12 cellular contexts compared by ENCODE assay signal in the genomic region with DNA sequence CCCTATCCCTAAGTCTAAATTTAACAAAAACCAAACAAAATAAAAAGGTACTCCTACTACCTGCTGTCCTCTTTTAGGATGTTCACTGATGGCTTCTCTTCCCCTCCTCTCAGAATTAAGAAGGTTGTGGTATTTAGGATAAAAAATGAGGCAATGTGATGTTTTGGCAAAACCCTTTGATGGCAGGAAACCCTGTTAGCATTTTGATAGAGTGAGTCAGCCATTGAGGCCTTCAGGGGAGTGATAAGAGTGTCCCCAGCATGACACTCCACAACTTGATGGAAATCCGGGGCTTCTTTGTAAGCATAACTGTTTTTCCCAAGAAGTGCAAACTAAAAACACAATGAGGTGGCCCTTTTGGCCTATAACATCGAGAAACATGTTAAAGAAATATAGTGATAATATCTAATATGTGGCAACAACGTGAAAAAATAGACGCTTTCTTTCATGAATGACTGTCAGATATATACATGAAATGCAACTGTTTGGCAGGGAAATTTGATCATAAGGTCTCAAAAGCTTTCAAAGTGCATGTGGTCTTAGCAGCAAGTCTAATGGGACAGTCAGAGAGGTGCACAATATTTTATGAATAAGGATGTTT. TPM values are rescaled to one million over a fixed set of nuclear protein-coding genes. Genes with fewer than 3 reads are reported as not detected.
DNase-seq lines count a peak whose midpoint lies in the region; ATAC-seq and TF ChIP-seq lines count a peak whose summit lies in the region.
"Had no signal": no experiment of that assay in that cellular context is flagged by ENCODE, and none has a peak within 500 bp of the region (broad histone marks: within the 10 kb centered on the region; RNA-seq: fewer than 3 reads in every experiment).

No MANE protein-coding gene starts in this region.

- no peaks in the 10 kb centered on the region for H3K27me3 ChIP-seq in SK-N-SH (ENCODE audit: insufficient read depth)
- H3K27me3 ChIP-seq in GM23338 (ENCODE audit: insufficient read depth) = no peaks in the 10 kb centered on the region

- DNase-seq in activated T-cell treated with anti-CD3 and anti-CD28 coated beads, Interleukin-2, amount 50 U/mL, for 24 hours = no peak
- DNase-seq in activated T-cell treated with anti-CD3 and anti-CD28 coated beads, Interleukin-2, amount 50 U/mL, for 1 hour = no peak
- DNase-seq in SK-N-SH (no peak), chondrocyte (ENCODE audit: low spot score) (no peak), GM23338 (ENCODE audit: low spot score) (no peak), osteocyte (ENCODE audit: extremely low spot score, unreplicated experiment) (no peak), DMS53 treated with DMSO at 0.1 percent for 48 hours (lab: John Stamatoyannopoulos, UW; ENCODE audit: unreplicated experiment) (no peak)
- DNase-seq in stimulated activated effector memory CD8-positive, alpha-beta T cell treated with anti-CD3 and anti-CD28 coated beads, Interleukin-12 subunit alpha, Interleukin-12 subunit beta, amount 100 ng/mL, for 72 hours (ENCODE audit: low spot score in 2 of 2) = no peak
- DNase-seq: NCI-H1694; retina; stimulated activated CD8-positive, alpha-beta memory T cell treated with anti-CD3 and anti-CD28 coated beads, Interleukin-4, amount 100 ng/mL, for 48 hours had no signal

- peak overlapping the region; percentile 58 for H3K27ac Mint-ChIP-seq in activated T-cell treated with anti-CD3 and anti-CD28 coated beads, Interleukin-2, amount 50 U/mL, for 24 hours
- H3K27ac Mint-ChIP-seq in chondrocyte (ENCODE audit: unreplicated experiment) (peak overlapping the region; percentile 9), GM23338 (no peak overlapping the region), osteocyte (ENCODE audit: unreplicated experiment) (no peak overlapping the region)
- H3K27ac Mint-ChIP-seq in stimulated activated effector memory CD8-positive, alpha-beta T cell treated with anti-CD3 and anti-CD28 coated beads, Interleukin-12 subunit alpha, Interleukin-12 subunit beta, amount 100 ng/mL, for 72 hours = peak overlapping the region; percentile 41

- no peaks in the 10 kb centered on the region for H4K20me1 ChIP-seq in SK-N-SH (ENCODE audit: insufficient read depth)
- no peaks in the 10 kb centered on the region for H4K20me1 ChIP-seq in GM23338 (replicated peaks; ENCODE audit: insufficient read depth)

- H3K9me3 Mint-ChIP-seq in activated T-cell treated with anti-CD3 and anti-CD28 coated beads, Interleukin-2, amount 50 U/mL, for 24 hours = no peaks in the 10 kb centered on the region
- no peaks in the 10 kb centered on the region for H3K9me3 Mint-ChIP-seq in chondrocyte (ENCODE audit: low read depth)
- H3K9me3 Mint-ChIP-seq in stimulated activated effector memory CD8-positive, alpha-beta T cell treated with anti-CD3 and anti-CD28 coated beads, Interleukin-12 subunit alpha, Interleukin-12 subunit beta, amount 100 ng/mL, for 72 hours = no peaks in the 10 kb centered on the region
- H3K9me3 Mint-ChIP-seq in GM23338 = no peaks in the 10 kb centered on the region
- no peaks in the 10 kb centered on the region for H3K9me3 Mint-ChIP-seq in osteocyte (ENCODE audit: unreplicated experiment)

- H3K4me2 ChIP-seq in SK-N-SH = no peak overlapping the region
- H3K4me2 ChIP-seq in GM23338 = no peak overlapping the region

- H3K36me3 ChIP-seq in SK-N-SH (replicated peaks in 1 of 2; ENCODE audit: control insufficient read depth in 1 of 2, insufficient read depth in 2 of 2, low read length in 1 of 2) (no peaks in the 10 kb centered on the region), GM23338 (ENCODE audit: insufficient read depth) (no peaks in the 10 kb centered on the region)

- POLR2A ChIA-PET in SK-N-SH (lab: Yijun Ruan, JAX) = no interaction called here

- H3F3A ChIP-seq in SK-N-SH (replicated peaks; ENCODE audit: insufficient read depth) (peaks cover 20% of the 10 kb centered on the region), GM23338 (replicated peaks; ENCODE audit: low read depth) (no peaks in the 10 kb centered on the region)

- peaks cover 3 to 21% of the 10 kb centered on the region in 2 experiments; a peak in 3 of 4 replicates for H3K4me1 ChIP-seq in SK-N-SH (ENCODE audit: control insufficient read depth in 1 of 2, insufficient read depth in 2 of 2, low read depth in 1 of 2, low read length in 1 of 2)
- peaks cover 5% of the 10 kb centered on the region; the same call in 1 of the 2 replicates for H3K4me1 ChIP-seq in GM23338 (ENCODE audit: insufficient read depth)

- no peaks in the 10 kb centered on the region for H3K36me3 Mint-ChIP-seq in activated T-cell treated with anti-CD3 and anti-CD28 coated beads, Interleukin-2, amount 50 U/mL, for 24 hours (ENCODE audit: low read depth)
- no peaks in the 10 kb centered on the region for H3K36me3 Mint-ChIP-seq in chondrocyte (ENCODE audit: low read depth)
- H3K36me3 Mint-ChIP-seq in stimulated activated effector memory CD8-positive, alpha-beta T cell treated with anti-CD3 and anti-CD28 coated beads, Interleukin-12 subunit alpha, Interleukin-12 subunit beta, amount 100 ng/mL, for 72 hours = no peaks in the 10 kb centered on the region
- H3K36me3 Mint-ChIP-seq in GM23338 (ENCODE audit: low read depth) = no peaks in the 10 kb centered on the region
- no peaks in the 10 kb centered on the region for H3K36me3 Mint-ChIP-seq in osteocyte (ENCODE audit: unreplicated experiment)

- H3K4me3 ChIP-seq in SK-N-SH (ENCODE audit: low read depth in 2 of 2, low read length in 1 of 2) (no peak overlapping the region), GM23338 (no peak overlapping the region)

- 51% methylated on average over 4 of the region's 4 CpGs for WGBS in SK-N-SH (ENCODE audit: low lambda C conversion rate)

- no peak overlapping the region for H3K9ac ChIP-seq in SK-N-SH

- CTCF ChIA-PET in SK-N-SH (lab: Yijun Ruan, JAX) = no interaction called here

- H3K4me3 Mint-ChIP-seq in activated T-cell treated with anti-CD3 and anti-CD28 coated beads, Interleukin-2, amount 50 U/mL, for 24 hours = no peak overlapping the region
- H3K4me3 Mint-ChIP-seq in chondrocyte (ENCODE audit: unreplicated experiment) (no peak overlapping the region), GM23338 (no peak overlapping the region), osteocyte (ENCODE audit: unreplicated experiment) (no peak overlapping the region)
- H3K4me3 Mint-ChIP-seq in stimulated activated effector memory CD8-positive, alpha-beta T cell treated with anti-CD3 and anti-CD28 coated beads, Interleukin-12 subunit alpha, Interleukin-12 subunit beta, amount 100 ng/mL, for 72 hours = no peak overlapping the region

- ATAC-seq in stimulated activated effector memory CD8-positive, alpha-beta T cell treated with anti-CD3 and anti-CD28 coated beads, Interleukin-12 subunit alpha, Interleukin-12 subunit beta, amount 100 ng/mL, for 72 hours = no peak
- ATAC-seq in GM23338 = no peak
- ATAC-seq: Right ventricle myocardium inferior had no signal

- TF ChIP-seq RAD21 in SK-N-SH (IDR thresholded peaks at IDR 0.05; ENCODE audit: low read length) = no peak

- TF ChIP-seq CTCF in SK-N-SH (IDR thresholded peaks at IDR 0.05) (no peak), chondrocyte (IDR thresholded peaks at IDR 0.05) (no peak), GM23338 (conservative IDR thresholded peaks at IDR 0.05; ENCODE audit: low read depth in 2 of 2) (no peak), osteocyte (IDR thresholded peaks at IDR 0.05) (no peak)

- peak in 1 of 2 experiments; percentile 39; a peak in 1 of 4 replicates for TF ChIP-seq EP300 in SK-N-SH (IDR thresholded peaks at IDR 0.05; ENCODE audit: borderline replicate concordance in 1 of 2, low read depth in 1 of 2, low read length in 1 of 2)

- no peaks in the 10 kb centered on the region for H3K9me3 ChIP-seq in SK-N-SH

- H3K27me3 Mint-ChIP-seq in activated T-cell treated with anti-CD3 and anti-CD28 coated beads, Interleukin-2, amount 50 U/mL, for 24 hours = no peaks in the 10 kb centered on the region
- H3K27me3 Mint-ChIP-seq in chondrocyte (ENCODE audit: low read depth) (no peaks in the 10 kb centered on the region), GM23338 (ENCODE audit: insufficient read depth, low read depth, poor library complexity) (no peaks in the 10 kb centered on the region), osteocyte (ENCODE audit: unreplicated experiment) (no peaks in the 10 kb centered on the region)

- H2AFZ ChIP-seq in SK-N-SH (ENCODE audit: low read depth) = no peak overlapping the region
- no peak overlapping the region for H2AFZ ChIP-seq in GM23338

- H3K27ac ChIP-seq in SK-N-SH (ENCODE audit: low read depth in 2 of 2, low read length in 1 of 2) (peak overlapping the region in 1 of 2 experiments; percentile 33; a peak in 2 of 4 replicates), GM23338 (ENCODE audit: low read depth) (no peak overlapping the region)

- no peaks in the 10 kb centered on the region for H3K79me2 ChIP-seq in SK-N-SH (ENCODE audit: insufficient read depth)
- H3K79me2 ChIP-seq in GM23338 (replicated peaks; ENCODE audit: insufficient read depth) = no peaks in the 10 kb centered on the region

- H3K4me1 Mint-ChIP-seq in activated T-cell treated with anti-CD3 and anti-CD28 coated beads, Interleukin-2, amount 50 U/mL, for 24 hours (ENCODE audit: low read depth) = peaks cover 69% of the 10 kb centered on the region
- H3K4me1 Mint-ChIP-seq in chondrocyte (ENCODE audit: low read depth) (peaks cover 54% of the 10 kb centered on the region), GM23338 (peaks cover 6% of the 10 kb centered on the region; the same call in 2 of the 3 replicates), osteocyte (ENCODE audit: unreplicated experiment) (peaks cover 47% of the 10 kb centered on the region)
- peaks cover 59% of the 10 kb centered on the region for H3K4me1 Mint-ChIP-seq in stimulated activated effector memory CD8-positive, alpha-beta T cell treated with anti-CD3 and anti-CD28 coated beads, Interleukin-12 subunit alpha, Interleukin-12 subunit beta, amount 100 ng/mL, for 72 hours

- H3K9me2 ChIP-seq in SK-N-SH = no peaks in the 10 kb centered on the region
- H3K9me2 ChIP-seq in GM23338 (ENCODE audit: insufficient read depth) = no peaks in the 10 kb centered on the region

TF ChIP-seq in SK-N-SH, 30 proteins besides CTCF, POLR2A, EP300 and RAD21 (continues in another document):
- no peak for TF ChIP-seq TEAD4 (IDR thresholded peaks at IDR 0.05; ENCODE audit: borderline replicate concordance, insufficient read depth)
- TF ChIP-seq TAF1 (IDR thresholded peaks at IDR 0.05; ENCODE audit: borderline replicate concordance, low read depth, low read length) = no peak

TF ChIP-seq in GM23338, 12 proteins besides CTCF, POLR2A, EP300 and RAD21 (continues in another document):
- no peak for TF ChIP-seq ZNF114 (CRISPR knock-in tag; IDR thresholded peaks at IDR 0.05)

RNA-seq across cellular contexts. Expression of gene PRTFDC1, which starts 55.0 kb away (rescaled TPM):
- polyA plus RNA-seq in SK-N-SH (2012; rRNA removed) (6.6 and 8.1 TPM in 2 replicates), GM23338 (2016; fragmentation: Nextera tagmentation; extraction: Ambion mirVana) (7.6 and 9.1 TPM in 2 replicates)
- 10.8 and 12.0 TPM in 2 replicates for polyA plus RNA-seq in SK-N-SH (2012; cell fraction: cytosol; rRNA removed)
- 5.0 and 9.9 TPM in 2 replicates for polyA plus RNA-seq in SK-N-SH (2012; cell fraction: nucleus; rRNA removed)
- total RNA-seq in chondrocyte (5.9 to 13.1 TPM (median 10.1 TPM) in 3 replicates), osteocyte (2.7 and 4.4 TPM in 2 replicates)
- 5.3 and 7.9 TPM in 2 replicates for total RNA-seq in GM23338 (2014; rRNA removed; shearing (Covaris generic))

Comparison
In these comparisons a context has a peak if more than half of its experiments do, and no peak if none do; other contexts are left out.
1. H3K27ac Mint-ChIP-seq: peak in activated T-cell treated with anti-CD3 and anti-CD28 coated beads, Interleukin-2, amount 50 U/mL, for 24 hours (single experiment), chondrocyte (single experiment) and stimulated activated effector memory CD8-positive, alpha-beta T cell treated with anti-CD3 and anti-CD28 coated beads, Interleukin-12 subunit alpha, Interleukin-12 subunit beta, amount 100 ng/mL, for 72 hours (single experiment); none in GM23338 (single experiment) and osteocyte (single experiment).